16 cellular contexts compared by ENCODE assay signal in the genomic region with DNA sequence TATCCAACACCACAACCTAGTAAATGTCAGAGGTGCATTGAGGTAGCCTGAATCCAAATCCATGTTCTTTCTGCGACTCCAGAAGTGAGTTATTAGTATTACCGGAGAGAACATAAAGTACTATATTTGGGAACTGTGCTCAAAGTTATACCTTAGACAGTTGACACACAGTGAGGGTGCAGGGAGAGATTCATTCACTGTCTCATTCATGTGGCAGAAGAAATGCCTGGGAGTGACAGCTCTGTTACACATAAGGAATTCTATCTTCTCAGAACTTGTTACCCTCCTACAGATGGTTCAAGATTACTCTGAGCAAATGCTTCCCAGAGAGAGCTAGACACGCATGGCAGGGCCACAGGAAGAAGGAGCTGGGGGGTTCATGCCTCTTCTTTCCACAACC.
DNase-seq lines count a peak whose midpoint lies in the region; ATAC-seq and TF ChIP-seq lines count a peak whose summit lies in the region.
"Had no signal": no experiment of that assay in that cellular context is flagged by ENCODE, and none has a peak within 500 bp of the region (broad histone marks: within the 10 kb centered on the region; RNA-seq: fewer than 3 reads in every experiment).

No MANE protein-coding gene starts in this region.

- intact Hi-C loops in transverse colon (cut with DNase I; ENCODE audit: low total_unique reads): no loop called here

- H3K4me2 ChIP-seq in DND-41 (ENCODE audit: insufficient read depth, low read length): peak overlapping the region; percentile 10
- H3K4me2 ChIP-seq: GM23338 had no signal

- peak overlapping the region; percentile 34 for H2AFZ ChIP-seq in DND-41 (ENCODE audit: low read depth, low read length)

- no peaks in the 10 kb centered on the region for H4K20me1 ChIP-seq in DND-41 (ENCODE audit: insufficient read depth, low read length)

- H3K4me1 ChIP-seq in DND-41 (ENCODE audit: insufficient read depth, low read length) (peaks cover 65% of the 10 kb centered on the region), transverse colon (peaks cover 4 to 22% (median 7%) of the 10 kb centered on the region in 4 donors)

- no peaks in the 10 kb centered on the region for H3K36me3 Mint-ChIP-seq in WTC11
- H3K36me3 Mint-ChIP-seq: CD14-positive monocyte; CD8-positive, alpha-beta T cell had no signal

- no peak overlapping the region for H3K4me3 Mint-ChIP-seq in WTC11
- H3K4me3 Mint-ChIP-seq: B cell; CD14-positive monocyte; CD8-positive, alpha-beta T cell; GM23338 had no signal

- in situ Hi-C loops in transverse colon (cut with MboI; ENCODE audit: low pct_ligation_motif_present in 1 of 4, low pct_unique_long_range_greater_than_20kb in 1 of 4, low sequenced_read_pairs in 3 of 4): no loop called here

- CTCF ChIA-PET in WTC11 (lab: Charles Lee): no interaction called here

- H3K27ac Mint-ChIP-seq in WTC11: no peak overlapping the region
- H3K27ac Mint-ChIP-seq: B cell; CD14-positive monocyte; CD8-positive, alpha-beta T cell had no signal

- H3K27me3 ChIP-seq in DND-41 (ENCODE audit: insufficient read depth, low read length, poor library complexity) (no peaks in the 10 kb centered on the region), transverse colon (no peaks in the 10 kb centered on the region)

- no peak for ATAC-seq in DND-41 (ENCODE audit: insufficient read depth, low read depth)
- ATAC-seq in WTC11: no peak
- ATAC-seq: CD8-positive, alpha-beta T cell; GM23338 had no signal

- no peaks in the 10 kb centered on the region for H3K36me3 ChIP-seq in DND-41 (ENCODE audit: insufficient read depth, low read length)
- no peaks in the 10 kb centered on the region for H3K36me3 ChIP-seq in transverse colon

- H3K79me2 ChIP-seq in DND-41 (ENCODE audit: insufficient read depth, low read length): no peaks in the 10 kb centered on the region

- WGBS in transverse colon (ENCODE audit: low coverage in 1 of 2), 2 donors: 93% methylated on average over 3 of the region's 3 CpGs; no CpG with 5 or more reads in 1 of the 2 donors

- TF ChIP-seq CTCF in DND-41 (IDR thresholded peaks at IDR 0.05; ENCODE audit: borderline replicate concordance, extremely low read depth, low read length, poor library complexity, severe bottlenecking): no peak
- TF ChIP-seq CTCF in transverse colon (IDR thresholded peaks at IDR 0.05): no peak
- TF ChIP-seq CTCF in WTC11 (IDR thresholded peaks at IDR 0.05): no peak

- peak overlapping the region; percentile 59 for H3K9ac ChIP-seq in DND-41 (ENCODE audit: low read depth, low read length)

- no peak overlapping the region for H3K4me3 ChIP-seq in DND-41 (ENCODE audit: low read depth in 1 of 2, low read length in 2 of 2)
- H3K4me3 ChIP-seq in transverse colon: no peak overlapping the region
- H3K4me3 ChIP-seq: GM23338 had no signal

- TF ChIP-seq POLR2A in transverse colon (IDR thresholded peaks at IDR 0.05): no peak

- H3K27me3 Mint-ChIP-seq in WTC11 (ENCODE audit: low read depth): no peaks in the 10 kb centered on the region

- TF ChIP-seq EP300 in transverse colon (IDR thresholded peaks at IDR 0.05; ENCODE audit: low read depth): no peak

- no peaks in the 10 kb centered on the region for H3K9me3 ChIP-seq in DND-41 (ENCODE audit: insufficient read depth, low read length, severe bottlenecking)
- H3K9me3 ChIP-seq in transverse colon: no peaks in the 10 kb centered on the region

- POLR2A ChIA-PET in WTC11 (lab: Charles Lee): no interaction called here

- DNase-seq in DND-41: no peak
- peak; percentile 62 for DNase-seq in left kidney (ENCODE audit: low read depth, low spot score)
- DNase-seq in transverse colon: no peak
- no peak for DNase-seq in activated effector memory CD4-positive, alpha-beta T cell treated with anti-CD3 and anti-CD28 coated beads, Interleukin-2, amount 50 U/mL, for 16 hours
- no peak for DNase-seq in NCI-H748 treated with DMSO at 0.1 percent for 48 hours (lab: John Stamatoyannopoulos, UW)
- no peak for DNase-seq in WTC11 (ENCODE audit: low spot score)
- DNase-seq: CD8-positive, alpha-beta T cell; COR-L47; DMS153; DMS79 treated with DMSO at 0.1 percent for 48 hours; GDM1; H7 had no signal

- H3K27ac ChIP-seq in DND-41 (ENCODE audit: low read length) (peak overlapping the region; percentile 98), angular gyrus (ENCODE audit: low read depth, low read length) (peak overlapping the region; percentile 44), transverse colon (peak overlapping the region; percentile 49 to 67 (median 58))

- no peaks in the 10 kb centered on the region for H3K9me3 Mint-ChIP-seq in WTC11
- H3K9me3 Mint-ChIP-seq: CD8-positive, alpha-beta T cell; GM23338 had no signal

- H3K4me1 Mint-ChIP-seq in WTC11: peaks cover 15% of the 10 kb centered on the region
- H3K4me1 Mint-ChIP-seq: B cell had no signal

TF ChIP-seq in WTC11, 78 proteins besides CTCF, POLR2A, EP300 and RAD21 (continues in another document):
- TF ChIP-seq, protein P1, sequence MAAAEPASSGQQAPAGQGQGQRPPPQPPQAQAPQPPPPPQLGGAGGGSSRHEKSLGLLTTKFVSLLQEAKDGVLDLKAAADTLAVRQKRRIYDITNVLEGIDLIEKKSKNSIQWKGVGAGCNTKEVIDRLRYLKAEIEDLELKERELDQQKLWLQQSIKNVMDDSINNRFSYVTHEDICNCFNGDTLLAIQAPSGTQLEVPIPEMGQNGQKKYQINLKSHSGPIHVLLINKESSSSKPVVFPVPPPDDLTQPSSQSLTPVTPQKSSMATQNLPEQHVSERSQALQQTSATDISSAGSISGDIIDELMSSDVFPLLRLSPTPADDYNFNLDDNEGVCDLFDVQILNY (CRISPR knock-in tag; IDR thresholded peaks at IDR 0.05): no peak
- TF ChIP-seq, protein P2, sequence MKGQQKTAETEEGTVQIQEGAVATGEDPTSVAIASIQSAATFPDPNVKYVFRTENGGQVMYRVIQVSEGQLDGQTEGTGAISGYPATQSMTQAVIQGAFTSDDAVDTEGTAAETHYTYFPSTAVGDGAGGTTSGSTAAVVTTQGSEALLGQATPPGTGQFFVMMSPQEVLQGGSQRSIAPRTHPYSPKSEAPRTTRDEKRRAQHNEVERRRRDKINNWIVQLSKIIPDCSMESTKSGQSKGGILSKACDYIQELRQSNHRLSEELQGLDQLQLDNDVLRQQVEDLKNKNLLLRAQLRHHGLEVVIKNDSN (CRISPR knock-in tag; IDR thresholded peaks at IDR 0.05): no peak
- TF ChIP-seq, protein P3, sequence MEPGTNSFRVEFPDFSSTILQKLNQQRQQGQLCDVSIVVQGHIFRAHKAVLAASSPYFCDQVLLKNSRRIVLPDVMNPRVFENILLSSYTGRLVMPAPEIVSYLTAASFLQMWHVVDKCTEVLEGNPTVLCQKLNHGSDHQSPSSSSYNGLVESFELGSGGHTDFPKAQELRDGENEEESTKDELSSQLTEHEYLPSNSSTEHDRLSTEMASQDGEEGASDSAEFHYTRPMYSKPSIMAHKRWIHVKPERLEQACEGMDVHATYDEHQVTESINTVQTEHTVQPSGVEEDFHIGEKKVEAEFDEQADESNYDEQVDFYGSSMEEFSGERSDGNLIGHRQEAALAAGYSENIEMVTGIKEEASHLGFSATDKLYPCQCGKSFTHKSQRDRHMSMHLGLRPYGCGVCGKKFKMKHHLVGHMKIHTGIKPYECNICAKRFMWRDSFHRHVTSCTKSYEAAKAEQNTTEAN (CRISPR knock-in tag; IDR thresholded peaks at IDR 0.05): no peak
- TF ChIP-seq, protein P4, sequence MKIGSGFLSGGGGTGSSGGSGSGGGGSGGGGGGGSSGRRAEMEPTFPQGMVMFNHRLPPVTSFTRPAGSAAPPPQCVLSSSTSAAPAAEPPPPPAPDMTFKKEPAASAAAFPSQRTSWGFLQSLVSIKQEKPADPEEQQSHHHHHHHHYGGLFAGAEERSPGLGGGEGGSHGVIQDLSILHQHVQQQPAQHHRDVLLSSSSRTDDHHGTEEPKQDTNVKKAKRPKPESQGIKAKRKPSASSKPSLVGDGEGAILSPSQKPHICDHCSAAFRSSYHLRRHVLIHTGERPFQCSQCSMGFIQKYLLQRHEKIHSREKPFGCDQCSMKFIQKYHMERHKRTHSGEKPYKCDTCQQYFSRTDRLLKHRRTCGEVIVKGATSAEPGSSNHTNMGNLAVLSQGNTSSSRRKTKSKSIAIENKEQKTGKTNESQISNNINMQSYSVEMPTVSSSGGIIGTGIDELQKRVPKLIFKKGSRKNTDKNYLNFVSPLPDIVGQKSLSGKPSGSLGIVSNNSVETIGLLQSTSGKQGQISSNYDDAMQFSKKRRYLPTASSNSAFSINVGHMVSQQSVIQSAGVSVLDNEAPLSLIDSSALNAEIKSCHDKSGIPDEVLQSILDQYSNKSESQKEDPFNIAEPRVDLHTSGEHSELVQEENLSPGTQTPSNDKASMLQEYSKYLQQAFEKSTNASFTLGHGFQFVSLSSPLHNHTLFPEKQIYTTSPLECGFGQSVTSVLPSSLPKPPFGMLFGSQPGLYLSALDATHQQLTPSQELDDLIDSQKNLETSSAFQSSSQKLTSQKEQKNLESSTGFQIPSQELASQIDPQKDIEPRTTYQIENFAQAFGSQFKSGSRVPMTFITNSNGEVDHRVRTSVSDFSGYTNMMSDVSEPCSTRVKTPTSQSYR (CRISPR knock-in tag; IDR thresholded peaks at IDR 0.05): no peak
- no peak for TF ChIP-seq OVOL2 (CRISPR knock-in tag; IDR thresholded peaks at IDR 0.05; ENCODE audit: borderline replicate concordance)
- TF ChIP-seq RORB (CRISPR knock-in tag; IDR thresholded peaks at IDR 0.05): no peak
- TF ChIP-seq SP1 (CRISPR knock-in tag; conservative IDR thresholded peaks at IDR 0.05): no peak
- no peak for TF ChIP-seq NFYB (CRISPR knock-in tag; conservative IDR thresholded peaks at IDR 0.05; ENCODE audit: low read depth)
- TF ChIP-seq, protein P5, sequence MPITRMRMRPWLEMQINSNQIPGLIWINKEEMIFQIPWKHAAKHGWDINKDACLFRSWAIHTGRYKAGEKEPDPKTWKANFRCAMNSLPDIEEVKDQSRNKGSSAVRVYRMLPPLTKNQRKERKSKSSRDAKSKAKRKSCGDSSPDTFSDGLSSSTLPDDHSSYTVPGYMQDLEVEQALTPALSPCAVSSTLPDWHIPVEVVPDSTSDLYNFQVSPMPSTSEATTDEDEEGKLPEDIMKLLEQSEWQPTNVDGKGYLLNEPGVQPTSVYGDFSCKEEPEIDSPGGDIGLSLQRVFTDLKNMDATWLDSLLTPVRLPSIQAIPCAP (CRISPR knock-in tag; IDR thresholded peaks at IDR 0.05): no peak
- TF ChIP-seq, protein P6, sequence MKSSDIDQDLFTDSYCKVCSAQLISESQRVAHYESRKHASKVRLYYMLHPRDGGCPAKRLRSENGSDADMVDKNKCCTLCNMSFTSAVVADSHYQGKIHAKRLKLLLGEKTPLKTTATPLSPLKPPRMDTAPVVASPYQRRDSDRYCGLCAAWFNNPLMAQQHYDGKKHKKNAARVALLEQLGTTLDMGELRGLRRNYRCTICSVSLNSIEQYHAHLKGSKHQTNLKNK (CRISPR knock-in tag; IDR thresholded peaks at IDR 0.05): no peak
- no peak for TF ChIP-seq TCF7 (CRISPR knock-in tag; IDR thresholded peaks at IDR 0.05; ENCODE audit: low read depth)
- TF ChIP-seq NFE2L1 (CRISPR knock-in tag; IDR thresholded peaks at IDR 0.05): no peak

Comparison
In these comparisons a context has a peak if more than half of its experiments do, and no peak if none do; other contexts are left out.
1. H3K27ac ChIP-seq: peak in every context shown above with its lines; median percentile 98 in DND-41; 58 in transverse colon; 44 in angular gyrus.